In the genomic region with DNA sequence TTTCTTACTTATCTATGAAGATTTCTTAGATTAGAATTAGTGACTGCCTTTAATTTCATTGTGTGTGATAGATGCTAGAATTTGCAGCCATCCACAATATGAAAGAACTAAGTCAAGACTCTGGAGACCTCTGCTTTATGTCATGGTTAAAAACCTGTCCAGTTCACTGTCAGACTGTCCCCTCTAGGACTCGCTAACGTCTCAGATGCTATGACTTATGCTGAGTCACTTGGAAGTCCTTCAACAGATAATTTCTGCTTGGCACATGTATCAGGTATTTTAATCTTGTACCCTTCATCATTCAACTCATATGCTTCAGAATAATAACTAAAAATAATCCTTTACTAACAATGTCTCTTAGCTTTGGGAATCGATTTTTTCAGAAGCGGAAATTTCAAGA, we compare ENCODE assay signal across 1 cellular context.
TF ChIP-seq lines count a peak whose summit lies in the region.

No MANE protein-coding gene starts in this region.

TF ChIP-seq in SK-N-SH treated with all-trans-retinoic acid at 6 μM for 48 hours, 23 proteins besides CTCF, POLR2A, EP300 and RAD21 (continued from another document):
- TF ChIP-seq, protein P1, sequence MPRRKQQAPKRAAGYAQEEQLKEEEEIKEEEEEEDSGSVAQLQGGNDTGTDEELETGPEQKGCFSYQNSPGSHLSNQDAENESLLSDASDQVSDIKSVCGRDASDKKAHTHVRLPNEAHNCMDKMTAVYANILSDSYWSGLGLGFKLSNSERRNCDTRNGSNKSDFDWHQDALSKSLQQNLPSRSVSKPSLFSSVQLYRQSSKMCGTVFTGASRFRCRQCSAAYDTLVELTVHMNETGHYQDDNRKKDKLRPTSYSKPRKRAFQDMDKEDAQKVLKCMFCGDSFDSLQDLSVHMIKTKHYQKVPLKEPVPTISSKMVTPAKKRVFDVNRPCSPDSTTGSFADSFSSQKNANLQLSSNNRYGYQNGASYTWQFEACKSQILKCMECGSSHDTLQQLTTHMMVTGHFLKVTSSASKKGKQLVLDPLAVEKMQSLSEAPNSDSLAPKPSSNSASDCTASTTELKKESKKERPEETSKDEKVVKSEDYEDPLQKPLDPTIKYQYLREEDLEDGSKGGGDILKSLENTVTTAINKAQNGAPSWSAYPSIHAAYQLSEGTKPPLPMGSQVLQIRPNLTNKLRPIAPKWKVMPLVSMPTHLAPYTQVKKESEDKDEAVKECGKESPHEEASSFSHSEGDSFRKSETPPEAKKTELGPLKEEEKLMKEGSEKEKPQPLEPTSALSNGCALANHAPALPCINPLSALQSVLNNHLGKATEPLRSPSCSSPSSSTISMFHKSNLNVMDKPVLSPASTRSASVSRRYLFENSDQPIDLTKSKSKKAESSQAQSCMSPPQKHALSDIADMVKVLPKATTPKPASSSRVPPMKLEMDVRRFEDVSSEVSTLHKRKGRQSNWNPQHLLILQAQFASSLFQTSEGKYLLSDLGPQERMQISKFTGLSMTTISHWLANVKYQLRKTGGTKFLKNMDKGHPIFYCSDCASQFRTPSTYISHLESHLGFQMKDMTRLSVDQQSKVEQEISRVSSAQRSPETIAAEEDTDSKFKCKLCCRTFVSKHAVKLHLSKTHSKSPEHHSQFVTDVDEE (CRISPR knock-in tag; IDR thresholded peaks at IDR 0.05) = no peak
- TF ChIP-seq ZFP3 (CRISPR knock-in tag; IDR thresholded peaks at IDR 0.05) (no peak), ISL1 (CRISPR knock-in tag; IDR thresholded peaks at IDR 0.05) (peak; percentile 81), OSR1 (CRISPR knock-in tag; IDR thresholded peaks at IDR 0.05) (no peak), ZC3H10 (CRISPR knock-in tag; IDR thresholded peaks at IDR 0.05) (peak; percentile 61; the same call in 1 of the 2 replicates), ZFP30 (CRISPR knock-in tag; IDR thresholded peaks at IDR 0.05) (no peak), ZNF565 (CRISPR knock-in tag; conservative IDR thresholded peaks at IDR 0.05; ENCODE audit: low read depth) (no peak), BACH2 (CRISPR knock-in tag; IDR thresholded peaks at IDR 0.05; ENCODE audit: borderline replicate concordance) (no peak), ARNTL (CRISPR knock-in tag; IDR thresholded peaks at IDR 0.05; ENCODE audit: borderline replicate concordance, low read depth) (no peak), PPARA (CRISPR knock-in tag; IDR thresholded peaks at IDR 0.05; ENCODE audit: borderline replicate concordance) (no peak), ZNF70 (CRISPR knock-in tag; IDR thresholded peaks at IDR 0.05) (no peak), TOX (CRISPR knock-in tag; IDR thresholded peaks at IDR 0.05; ENCODE audit: borderline replicate concordance) (peak; percentile 94)
- TF ChIP-seq, protein P2, sequence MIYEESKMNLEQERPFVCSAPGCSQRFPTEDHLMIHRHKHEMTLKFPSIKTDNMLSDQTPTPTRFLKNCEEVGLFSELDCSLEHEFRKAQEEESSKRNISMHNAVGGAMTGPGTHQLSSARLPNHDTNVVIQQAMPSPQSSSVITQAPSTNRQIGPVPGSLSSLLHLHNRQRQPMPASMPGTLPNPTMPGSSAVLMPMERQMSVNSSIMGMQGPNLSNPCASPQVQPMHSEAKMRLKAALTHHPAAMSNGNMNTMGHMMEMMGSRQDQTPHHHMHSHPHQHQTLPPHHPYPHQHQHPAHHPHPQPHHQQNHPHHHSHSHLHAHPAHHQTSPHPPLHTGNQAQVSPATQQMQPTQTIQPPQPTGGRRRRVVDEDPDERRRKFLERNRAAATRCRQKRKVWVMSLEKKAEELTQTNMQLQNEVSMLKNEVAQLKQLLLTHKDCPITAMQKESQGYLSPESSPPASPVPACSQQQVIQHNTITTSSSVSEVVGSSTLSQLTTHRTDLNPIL (CRISPR knock-in tag; IDR thresholded peaks at IDR 0.05; ENCODE audit: low read depth) = no peak
- TF ChIP-seq, protein P3, sequence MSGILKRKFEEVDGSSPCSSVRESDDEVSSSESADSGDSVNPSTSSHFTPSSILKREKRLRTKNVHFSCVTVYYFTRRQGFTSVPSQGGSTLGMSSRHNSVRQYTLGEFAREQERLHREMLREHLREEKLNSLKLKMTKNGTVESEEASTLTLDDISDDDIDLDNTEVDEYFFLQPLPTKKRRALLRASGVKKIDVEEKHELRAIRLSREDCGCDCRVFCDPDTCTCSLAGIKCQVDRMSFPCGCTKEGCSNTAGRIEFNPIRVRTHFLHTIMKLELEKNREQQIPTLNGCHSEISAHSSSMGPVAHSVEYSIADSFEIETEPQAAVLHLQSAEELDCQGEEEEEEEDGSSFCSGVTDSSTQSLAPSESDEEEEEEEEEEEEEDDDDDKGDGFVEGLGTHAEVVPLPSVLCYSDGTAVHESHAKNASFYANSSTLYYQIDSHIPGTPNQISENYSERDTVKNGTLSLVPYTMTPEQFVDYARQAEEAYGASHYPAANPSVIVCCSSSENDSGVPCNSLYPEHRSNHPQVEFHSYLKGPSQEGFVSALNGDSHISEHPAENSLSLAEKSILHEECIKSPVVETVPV (CRISPR knock-in tag; IDR thresholded peaks at IDR 0.05) = no peak
TF ChIP-seq in SK-N-SH treated with all-trans-retinoic acid at 6 μM for 48 hours: peak in this region for 6.
